21 cellular contexts compared by ENCODE assay signal in genomic region chr22:39663751-39664150, GRCh38.
DNase-seq lines count a peak whose midpoint lies in the region; ATAC-seq and TF ChIP-seq lines count a peak whose summit lies in the region.
"Had no signal": no experiment of that assay in that cellular context is flagged by ENCODE, and none has a peak within 500 bp of the region (broad histone marks: within the 10 kb centered on the region; RNA-seq: fewer than 3 reads in every experiment).

No MANE protein-coding gene starts in this region.

- no peaks in the 10 kb centered on the region for H3K9me3 ChIP-seq in HUES48 (ENCODE audit: control insufficient read depth, insufficient read depth, low read length)
- H3K9me3 ChIP-seq in neuronal stem cell (replicated peaks in 1 of 2; ENCODE audit: control insufficient read depth in 2 of 2, insufficient read depth in 1 of 2, low read depth in 1 of 2, low read length in 2 of 2): peaks cover 0 to 1% of the 10 kb centered on the region in 2 donors
- H3K9me3 ChIP-seq: right atrium auricular region, upper lobe of right lung had no signal

- H4K8ac ChIP-seq in neuronal stem cell (ENCODE audit: low read depth, low read length): no peak overlapping the region

- no peak overlapping the region for H4K91ac ChIP-seq in neuronal stem cell (ENCODE audit: low read depth, low read length, poor library complexity)

- H3K79me1 ChIP-seq in neuronal stem cell (ENCODE audit: low read depth, low read length): no peaks in the 10 kb centered on the region

- DNase-seq in activated T-cell treated with anti-CD3 and anti-CD28 coated beads, Interleukin-2, amount 50 U/mL, for 4 hours: no peak
- no peak for DNase-seq in activated T-cell treated with anti-CD3 and anti-CD28 coated beads, Interleukin-2, amount 50 U/mL, for 48 hours
- no peak for DNase-seq in effector memory CD8-positive, alpha-beta T cell
- no peak for DNase-seq in neuronal stem cell (ENCODE audit: low spot score)
- no peak for DNase-seq in coronary artery (ENCODE audit: low spot score)
- DNase-seq: ACHN; activated CD4-positive, alpha-beta memory T cell treated with anti-CD3 and anti-CD28 coated beads, Interleukin-2, amount 10 ng/mL, durations not matched to agents 7 days and 5 days; heart left ventricle; kidney; NCI-H1105 treated with DMSO at 0.1 percent for 48 hours; NCI-H2171 treated with DMSO at 0.1 percent for 48 hours; upper lobe of right lung had no signal

- H2BK15ac ChIP-seq in neuronal stem cell (ENCODE audit: low read length): peak overlapping the region; percentile 88

- no peak overlapping the region for H2BK120ac ChIP-seq in neuronal stem cell (ENCODE audit: low read depth, low read length)

- H2AK5ac ChIP-seq in neuronal stem cell (ENCODE audit: low read depth, low read length): peak overlapping the region; percentile 86

- H3K36me3 ChIP-seq in HUES48 (ENCODE audit: control insufficient read depth, insufficient read depth, low read length) (no peaks in the 10 kb centered on the region), neuronal stem cell (replicated peaks in 1 of 2; ENCODE audit: control insufficient read depth in 2 of 2, insufficient read depth in 2 of 2, low read length in 2 of 2) (no peaks in the 10 kb centered on the region)
- H3K36me3 ChIP-seq: heart left ventricle, right atrium auricular region, upper lobe of right lung had no signal

- peaks cover 33% of the 10 kb centered on the region for H3K4me1 Mint-ChIP-seq in activated T-cell treated with anti-CD3 and anti-CD28 coated beads, Interleukin-2, amount 50 U/mL, for 4 hours (ENCODE audit: low read depth)
- peaks cover 11 to 26% of the 10 kb centered on the region in 2 donors for H3K4me1 Mint-ChIP-seq in effector memory CD8-positive, alpha-beta T cell (ENCODE audit: low read depth in 2 of 2)

- WGBS in neuronal stem cell (ENCODE audit: extremely low coverage in 2 of 2, insufficient read length in 2 of 2, insufficient replicate concordance in 1 of 2), 2 donors: no CpG with 5 or more reads among the region's 22 CpGs

- no peaks in the 10 kb centered on the region for H3K9me3 Mint-ChIP-seq in activated T-cell treated with anti-CD3 and anti-CD28 coated beads, Interleukin-2, amount 50 U/mL, for 4 hours
- H3K9me3 Mint-ChIP-seq in effector memory CD8-positive, alpha-beta T cell: no peaks in the 10 kb centered on the region
- H3K9me3 Mint-ChIP-seq: activated CD4-positive, alpha-beta memory T cell treated with anti-CD3 and anti-CD28 coated beads, Interleukin-2, amount 10 ng/mL, durations not matched to agents 7 days and 5 days; activated T-cell treated with anti-CD3 and anti-CD28 coated beads, Interleukin-2, amount 50 U/mL, for 24 hours; CD4-positive, alpha-beta memory T cell; stimulated activated naive CD8-positive, alpha-beta T cell treated with anti-CD3 and anti-CD28 coated beads, Interleukin-15, Interleukin-2, amounts not matched to agents 100 ng/mL and 50 ng/mL, for 24 hours had no signal

- H3K4me3 ChIP-seq in HUES48 (ENCODE audit: low read depth, low read length) (peak overlapping the region; percentile 43; the same call in 1 of the 2 replicates), neuronal stem cell (ENCODE audit: low read length in 2 of 2) (no peak overlapping the region), coronary artery (no peak overlapping the region)
- H3K4me3 ChIP-seq: GM12878, K562, right atrium auricular region, upper lobe of right lung had no signal

- H3K27ac ChIP-seq in HUES48 (ENCODE audit: low read depth, low read length) (no peak overlapping the region), neuronal stem cell (replicated peaks; ENCODE audit: low read length) (no peak overlapping the region), coronary artery (no peak overlapping the region)
- H3K27ac ChIP-seq: heart left ventricle, right atrium auricular region, upper lobe of right lung had no signal

- H3K4me3 Mint-ChIP-seq in activated T-cell treated with anti-CD3 and anti-CD28 coated beads, Interleukin-2, amount 50 U/mL, for 4 hours: peak overlapping the region; percentile 29
- peak overlapping the region; percentile 10 to 63 for H3K4me3 Mint-ChIP-seq in effector memory CD8-positive, alpha-beta T cell
- H3K4me3 Mint-ChIP-seq: activated CD4-positive, alpha-beta memory T cell treated with anti-CD3 and anti-CD28 coated beads, Interleukin-2, amount 10 ng/mL, durations not matched to agents 7 days and 5 days had no signal

- no peak for ATAC-seq in activated T-cell treated with anti-CD3 and anti-CD28 coated beads, Interleukin-2, amount 50 U/mL, for 4 hours
- ATAC-seq in effector memory CD8-positive, alpha-beta T cell (replicated peaks): no peak
- ATAC-seq in GM19328 (IDR thresholded peaks at IDR 0.05; ENCODE audit: unreplicated experiment) (no peak), HG02852 (IDR thresholded peaks at IDR 0.05; ENCODE audit: unreplicated experiment) (no peak)
- ATAC-seq: GM12878, heart left ventricle, upper lobe of right lung had no signal

- peak overlapping the region; percentile 76 for H3K18ac ChIP-seq in neuronal stem cell (ENCODE audit: low read length)

- peaks cover 12% of the 10 kb centered on the region for H3K36me3 Mint-ChIP-seq in activated T-cell treated with anti-CD3 and anti-CD28 coated beads, Interleukin-2, amount 50 U/mL, for 4 hours (ENCODE audit: insufficient read depth)
- peaks cover 12% of the 10 kb centered on the region for H3K36me3 Mint-ChIP-seq in effector memory CD8-positive, alpha-beta T cell (ENCODE audit: insufficient read depth)

- H3K4ac ChIP-seq in neuronal stem cell (ENCODE audit: low read length): no peak overlapping the region

- H3K14ac ChIP-seq in neuronal stem cell (ENCODE audit: low read length): no peak overlapping the region

- H2AFZ ChIP-seq in neuronal stem cell (ENCODE audit: low read length): no peak overlapping the region

- H3K4me2 ChIP-seq in neuronal stem cell (ENCODE audit: insufficient read depth, low read length, poor library complexity, severe bottlenecking): peak overlapping the region; percentile 59

- TF ChIP-seq CTCF in coronary artery (IDR thresholded peaks at IDR 0.05): no peak

- H3K27me3 Mint-ChIP-seq in activated T-cell treated with anti-CD3 and anti-CD28 coated beads, Interleukin-2, amount 50 U/mL, for 4 hours (ENCODE audit: low read depth): peaks cover 9% of the 10 kb centered on the region
- peaks cover 25 to 47% of the 10 kb centered on the region in 2 donors for H3K27me3 Mint-ChIP-seq in effector memory CD8-positive, alpha-beta T cell
- H3K27me3 Mint-ChIP-seq: CD4-positive, alpha-beta memory T cell had no signal

- H3K4me1 ChIP-seq in HUES48 (ENCODE audit: control insufficient read depth, insufficient read depth, low read length) (peaks cover 7% of the 10 kb centered on the region; the same call in 1 of the 2 replicates), neuronal stem cell (ENCODE audit: control insufficient read depth in 2 of 2, insufficient read depth in 1 of 2, low read depth in 1 of 2, low read length in 2 of 2) (peaks cover 0 to 21% of the 10 kb centered on the region in 2 donors)

- H3K9ac ChIP-seq in HUES48 (ENCODE audit: low read depth, low read length): no peak overlapping the region
- H3K9ac ChIP-seq in neuronal stem cell (ENCODE audit: low read depth, low read length, poor library complexity): no peak overlapping the region

- H2BK12ac ChIP-seq in neuronal stem cell (ENCODE audit: low read length): no peak overlapping the region

- peaks cover 37% of the 10 kb centered on the region for H3K27me3 ChIP-seq in HUES48 (ENCODE audit: control insufficient read depth, insufficient read depth, low read length)
- peaks cover 19 to 65% (median 49%) of the 10 kb centered on the region in 3 experiments for H3K27me3 ChIP-seq in neuronal stem cell (ENCODE audit: control insufficient read depth in 3 of 3, insufficient read depth in 3 of 3, low read depth in 1 of 3, low read length in 3 of 3)

- H3K23ac ChIP-seq in neuronal stem cell (ENCODE audit: low read depth, low read length, poor library complexity): no peak overlapping the region

- H2BK5ac ChIP-seq in neuronal stem cell (ENCODE audit: low read length): no peak overlapping the region

- H3K27ac Mint-ChIP-seq in effector memory CD8-positive, alpha-beta T cell: no peak overlapping the region
- H3K27ac Mint-ChIP-seq: activated CD4-positive, alpha-beta memory T cell treated with anti-CD3 and anti-CD28 coated beads, Interleukin-2, amount 10 ng/mL, durations not matched to agents 7 days and 5 days; activated T-cell treated with anti-CD3 and anti-CD28 coated beads, Interleukin-2, amount 50 U/mL, for 24 hours; stimulated activated naive CD8-positive, alpha-beta T cell treated with anti-CD3 and anti-CD28 coated beads, Interleukin-15, Interleukin-2, amounts not matched to agents 100 ng/mL and 50 ng/mL, for 24 hours had no signal
